In genomic region chr6:135090819-135091218, GRCh38 we compare ENCODE assay signal across 27 cellular contexts. TPM values are rescaled to one million over a fixed set of nuclear protein-coding genes. Genes with fewer than 3 reads are reported as not detected.
DNase-seq lines count a peak whose midpoint lies in the region; ATAC-seq and TF ChIP-seq lines count a peak whose summit lies in the region.
"Had no signal": no experiment of that assay in that cellular context is flagged by ENCODE, and none has a peak within 500 bp of the region (broad histone marks: within the 10 kb centered on the region; RNA-seq: fewer than 3 reads in every experiment).

No MANE protein-coding gene starts in this region.

- intact Hi-C loops in psoas muscle (cut with DNase I): no loop called here

- H3K27me3 Mint-ChIP-seq in T-helper 2 cell treated with Interferon-gamma antibody and Interleukin-4, amounts not matched to agents 5 μg/mL and 100 μg/mL, for 36 hours (ENCODE audit: low read depth): no peaks in the 10 kb centered on the region
- no peaks in the 10 kb centered on the region for H3K27me3 Mint-ChIP-seq in stimulated activated naive CD8-positive, alpha-beta T cell treated with anti-CD3 and anti-CD28 coated beads, Interleukin-15, Interleukin-2, amounts not matched to agents 100 ng/mL and 50 ng/mL, for 24 hours
- H3K27me3 Mint-ChIP-seq in activated naive CD8-positive, alpha-beta T cell treated with anti-CD3 and anti-CD28 coated beads for 36 hours: no peaks in the 10 kb centered on the region
- no peaks in the 10 kb centered on the region for H3K27me3 Mint-ChIP-seq in CD8-positive, alpha-beta memory T cell
- H3K27me3 Mint-ChIP-seq: T-helper 17 cell had no signal

- H3K27ac Mint-ChIP-seq in T-helper 2 cell treated with Interferon-gamma antibody and Interleukin-4, amounts not matched to agents 5 μg/mL and 100 μg/mL, for 36 hours: peak overlapping the region; percentile 3
- peak overlapping the region; percentile 98 for H3K27ac Mint-ChIP-seq in stimulated activated naive CD8-positive, alpha-beta T cell treated with anti-CD3 and anti-CD28 coated beads, Interleukin-15, Interleukin-2, amounts not matched to agents 100 ng/mL and 50 ng/mL, for 24 hours
- H3K27ac Mint-ChIP-seq in activated naive CD8-positive, alpha-beta T cell treated with anti-CD3 and anti-CD28 coated beads for 36 hours: peak overlapping the region; percentile 93
- peak overlapping the region in 4 of 8 donors; percentile 1 to 59 (median 30) for H3K27ac Mint-ChIP-seq in CD8-positive, alpha-beta memory T cell
- H3K27ac Mint-ChIP-seq: neural progenitor cell, T-helper 17 cell had no signal

- TF ChIP-seq CTCF in psoas muscle (IDR thresholded peaks at IDR 0.05): no peak

- no peaks in the 10 kb centered on the region for H3K36me3 ChIP-seq in CD8-positive, alpha-beta memory T cell (ENCODE audit: insufficient read depth, low read length)
- no peaks in the 10 kb centered on the region for H3K36me3 ChIP-seq in psoas muscle (ENCODE audit: insufficient read depth in 1 of 2, low read depth in 1 of 2)
- H3K36me3 ChIP-seq: gastrocnemius medialis, neural progenitor cell, spleen had no signal

- H3K27ac ChIP-seq in CD8-positive, alpha-beta memory T cell (ENCODE audit: low read depth, low read length): no peak overlapping the region
- no peak overlapping the region for H3K27ac ChIP-seq in psoas muscle
- H3K27ac ChIP-seq: body of pancreas, dorsolateral prefrontal cortex, gastrocnemius medialis, hepatocyte, neural progenitor cell, spleen had no signal

- CTCF ChIA-PET in CD8-positive, alpha-beta memory T cell (lab: Charles Lee): no interaction called here

- no peak overlapping the region for H3K4me3 ChIP-seq in CD8-positive, alpha-beta memory T cell (ENCODE audit: low read length)
- no peak overlapping the region for H3K4me3 ChIP-seq in psoas muscle
- H3K4me3 ChIP-seq: body of pancreas, dorsolateral prefrontal cortex, gastrocnemius medialis, hepatocyte, mucosa of descending colon, neural progenitor cell, spleen had no signal

- no peak for ATAC-seq in stimulated activated naive CD8-positive, alpha-beta T cell treated with anti-CD3 and anti-CD28 coated beads, Interleukin-15, Interleukin-2, amounts not matched to agents 100 U/mL and 50 U/mL, for 24 hours
- no peak for ATAC-seq in psoas muscle
- ATAC-seq: body of pancreas, gastrocnemius medialis, mucosa of descending colon, right cardiac atrium, T-helper 17 cell had no signal

- peaks cover 80% of the 10 kb centered on the region for H3K4me1 ChIP-seq in CD8-positive, alpha-beta memory T cell (ENCODE audit: insufficient read depth, low read length)
- no peaks in the 10 kb centered on the region for H3K4me1 ChIP-seq in psoas muscle
- H3K4me1 ChIP-seq: gastrocnemius medialis, neural progenitor cell had no signal

- no peaks in the 10 kb centered on the region for H3K9me3 ChIP-seq in CD8-positive, alpha-beta memory T cell (ENCODE audit: low read length)
- H3K9me3 ChIP-seq in psoas muscle: no peaks in the 10 kb centered on the region
- H3K9me3 ChIP-seq: body of pancreas, gastrocnemius medialis, mucosa of descending colon, spleen had no signal

- H3K36me3 Mint-ChIP-seq in T-helper 2 cell treated with Interferon-gamma antibody and Interleukin-4, amounts not matched to agents 5 μg/mL and 100 μg/mL, for 36 hours (ENCODE audit: low read depth): no peaks in the 10 kb centered on the region
- H3K36me3 Mint-ChIP-seq in stimulated activated naive CD8-positive, alpha-beta T cell treated with anti-CD3 and anti-CD28 coated beads, Interleukin-15, Interleukin-2, amounts not matched to agents 100 ng/mL and 50 ng/mL, for 24 hours (ENCODE audit: low read depth): no peaks in the 10 kb centered on the region
- H3K36me3 Mint-ChIP-seq in activated naive CD8-positive, alpha-beta T cell treated with anti-CD3 and anti-CD28 coated beads for 36 hours: peaks cover 13% of the 10 kb centered on the region
- H3K36me3 Mint-ChIP-seq in CD8-positive, alpha-beta memory T cell: no peaks in the 10 kb centered on the region
- H3K36me3 Mint-ChIP-seq: neural progenitor cell had no signal

- H3K4me1 Mint-ChIP-seq in T-helper 2 cell treated with Interferon-gamma antibody and Interleukin-4, amounts not matched to agents 5 μg/mL and 100 μg/mL, for 36 hours (ENCODE audit: low read depth): peaks cover 82% of the 10 kb centered on the region
- H3K4me1 Mint-ChIP-seq in stimulated activated naive CD8-positive, alpha-beta T cell treated with anti-CD3 and anti-CD28 coated beads, Interleukin-15, Interleukin-2, amounts not matched to agents 100 ng/mL and 50 ng/mL, for 24 hours (ENCODE audit: low read depth): peaks cover 99% of the 10 kb centered on the region
- peaks cover 89% of the 10 kb centered on the region for H3K4me1 Mint-ChIP-seq in activated naive CD8-positive, alpha-beta T cell treated with anti-CD3 and anti-CD28 coated beads for 36 hours
- H3K4me1 Mint-ChIP-seq in CD8-positive, alpha-beta memory T cell: peaks cover 66 to 83% (median 72%) of the 10 kb centered on the region in 3 donors
- H3K4me1 Mint-ChIP-seq: neural progenitor cell had no signal

- H3K27me3 ChIP-seq in CD8-positive, alpha-beta memory T cell (ENCODE audit: insufficient read depth, low read length, poor library complexity, severe bottlenecking): no peaks in the 10 kb centered on the region
- H3K27me3 ChIP-seq in psoas muscle (ENCODE audit: insufficient read depth in 3 of 3, low read length in 2 of 3): no peaks in the 10 kb centered on the region
- H3K27me3 ChIP-seq: body of pancreas, gastrocnemius medialis, hepatocyte, neural progenitor cell, spleen had no signal

- no peak for DNase-seq in T-helper 2 cell treated with Interferon-gamma antibody and Interleukin-4, amounts not matched to agents 5 μg/mL and 100 μg/mL, for 36 hours (ENCODE audit: low spot score)
- DNase-seq in T-helper 2 cell: no peak
- no peak for DNase-seq in stimulated activated naive CD8-positive, alpha-beta T cell treated with anti-CD3 and anti-CD28 coated beads, Interleukin-15, Interleukin-2, amounts not matched to agents 100 U/mL and 50 U/mL, for 24 hours
- DNase-seq in activated naive CD8-positive, alpha-beta T cell treated with anti-CD3 and anti-CD28 coated beads for 36 hours: no peak
- DNase-seq in CD8-positive, alpha-beta memory T cell: no peak
- no peak for DNase-seq in glomerular visceral epithelial cell (ENCODE audit: extremely low spot score)
- DNase-seq in psoas muscle: no peak
- DNase-seq: activated CD4-positive, alpha-beta T cell treated with anti-CD3 and anti-CD28 coated beads for 48 hours; AML-193; body of pancreas; cerebellar nuclear complex; COR-L47; DMS79; dorsolateral prefrontal cortex; gastrocnemius medialis; GF-D8; mucosa of descending colon; MV-4-11; NCI-H1436 treated with DMSO at 0.1 percent for 48 hours; NCI-H446 treated with DMSO at 0.1 percent for 48 hours; right cardiac atrium; spleen; stimulated activated CD4-positive, alpha-beta T cell treated with anti-CD3 and anti-CD28 coated beads, Interleukin-2, amount 100 ng/mL, for 48 hours; T-helper 17 cell had no signal

- no peaks in the 10 kb centered on the region for H3K9me3 Mint-ChIP-seq in T-helper 2 cell treated with Interferon-gamma antibody and Interleukin-4, amounts not matched to agents 5 μg/mL and 100 μg/mL, for 36 hours
- H3K9me3 Mint-ChIP-seq in stimulated activated naive CD8-positive, alpha-beta T cell treated with anti-CD3 and anti-CD28 coated beads, Interleukin-15, Interleukin-2, amounts not matched to agents 100 ng/mL and 50 ng/mL, for 24 hours: no peaks in the 10 kb centered on the region
- H3K9me3 Mint-ChIP-seq in activated naive CD8-positive, alpha-beta T cell treated with anti-CD3 and anti-CD28 coated beads for 36 hours: peaks cover 11% of the 10 kb centered on the region
- H3K9me3 Mint-ChIP-seq in CD8-positive, alpha-beta memory T cell: no peaks in the 10 kb centered on the region
- H3K9me3 Mint-ChIP-seq: neural progenitor cell had no signal

- WGBS in psoas muscle, 3 donors: 87 to 92% (median 91%) methylated on average over 2 of the region's 2 CpGs

- H3K4me3 Mint-ChIP-seq in T-helper 2 cell treated with Interferon-gamma antibody and Interleukin-4, amounts not matched to agents 5 μg/mL and 100 μg/mL, for 36 hours: no peak overlapping the region
- peak overlapping the region; percentile 56 for H3K4me3 Mint-ChIP-seq in stimulated activated naive CD8-positive, alpha-beta T cell treated with anti-CD3 and anti-CD28 coated beads, Interleukin-15, Interleukin-2, amounts not matched to agents 100 ng/mL and 50 ng/mL, for 24 hours
- H3K4me3 Mint-ChIP-seq in activated naive CD8-positive, alpha-beta T cell treated with anti-CD3 and anti-CD28 coated beads for 36 hours: peak overlapping the region; percentile 46
- peak overlapping the region in 1 of 7 donors; percentile 72 for H3K4me3 Mint-ChIP-seq in CD8-positive, alpha-beta memory T cell
- H3K4me3 Mint-ChIP-seq: neural progenitor cell, T-helper 17 cell had no signal

- POLR2A ChIA-PET in CD8-positive, alpha-beta memory T cell (lab: Charles Lee): no interaction called here

RNA-seq across cellular contexts. Expression of gene HBS1L, which starts 36.2 kb away (rescaled TPM):
- 100 to 1,000 TPM; 147 to 151 TPM for total RNA-seq in activated naive CD8-positive, alpha-beta T cell treated with anti-CD3 and anti-CD28 coated beads for 36 hours
- 100 to 1,000 TPM; 145 to 147 TPM for total RNA-seq in CD8-positive, alpha-beta memory T cell
- 45.6 TPM for polyA plus RNA-seq in CD8-positive, alpha-beta memory T cell
- 100 to 1,000 TPM in 2 of 4 donors, 10 to 100 TPM in 2; 67.2 to 110 (median 102) TPM for total RNA-seq in psoas muscle
- 100 to 1,000 TPM in 1 of 3 donors, 10 to 100 TPM in 2; 55.1 to 143 (median 60.7) TPM for polyA plus RNA-seq in psoas muscle
